ENCODE assay signal across 1 cellular context in the genomic region with DNA sequence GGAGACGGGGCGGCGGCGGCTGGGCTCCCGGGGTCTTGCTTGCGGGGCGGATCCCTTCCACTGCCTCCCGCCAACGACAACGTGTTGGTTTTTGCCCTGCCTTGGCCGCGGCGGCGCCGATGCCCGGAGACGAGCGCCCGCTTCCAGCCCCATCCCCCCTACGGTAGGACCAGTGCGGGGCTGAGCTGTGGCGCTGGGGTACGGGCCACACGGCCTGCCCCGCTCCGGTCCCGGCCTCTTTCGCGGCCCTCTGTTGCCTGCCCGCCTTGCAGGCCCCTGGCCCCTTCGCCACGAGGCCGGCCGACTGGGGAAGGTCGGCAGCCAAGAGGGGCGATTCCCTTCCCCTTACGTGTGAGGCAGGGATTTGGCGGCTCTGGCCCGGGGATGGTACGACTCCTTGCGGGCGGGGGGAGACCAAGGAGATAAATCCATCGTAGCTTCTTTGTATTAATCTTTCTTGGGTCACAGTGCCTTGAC.
TF ChIP-seq lines count a peak whose summit lies in the region.

No MANE protein-coding gene starts in this region.

TF ChIP-seq in HepG2, 621 proteins besides CTCF, POLR2A, EP300 and RAD21 (continued from another document):
- no peak for TF ChIP-seq ZNF33B (CRISPR knock-in tag; IDR thresholded peaks at IDR 0.05)
- TF ChIP-seq SUZ12 (IDR thresholded peaks at IDR 0.05; ENCODE audit: low read depth, low read length): no peak
- no peak for TF ChIP-seq SSRP1 (CRISPR knock-in tag; IDR thresholded peaks at IDR 0.05)
- peak; percentile 66; the same call in 1 of the 2 replicates for TF ChIP-seq ZFP90 (CRISPR knock-in tag; IDR thresholded peaks at IDR 0.05; ENCODE audit: borderline replicate concordance)
- no peak for TF ChIP-seq GTF3A (CRISPR knock-in tag; conservative IDR thresholded peaks at IDR 0.05)
- TF ChIP-seq ZNF607 (CRISPR knock-in tag; IDR thresholded peaks at IDR 0.05; ENCODE audit: borderline replicate concordance): 0 out of 2 replicates have a peak, but pooled peaks have one; percentile 17
- no peak for TF ChIP-seq ZNF20 (CRISPR knock-in tag; IDR thresholded peaks at IDR 0.05)
- peak; percentile 55; the same call in 1 of the 2 replicates for TF ChIP-seq HES4 (CRISPR knock-in tag; IDR thresholded peaks at IDR 0.05; ENCODE audit: borderline replicate concordance)
- TF ChIP-seq NFYB (CRISPR knock-in tag; IDR thresholded peaks at IDR 0.05): no peak
- TF ChIP-seq SALL2 (CRISPR knock-in tag; IDR thresholded peaks at IDR 0.05): no peak
- TF ChIP-seq, protein P1, sequence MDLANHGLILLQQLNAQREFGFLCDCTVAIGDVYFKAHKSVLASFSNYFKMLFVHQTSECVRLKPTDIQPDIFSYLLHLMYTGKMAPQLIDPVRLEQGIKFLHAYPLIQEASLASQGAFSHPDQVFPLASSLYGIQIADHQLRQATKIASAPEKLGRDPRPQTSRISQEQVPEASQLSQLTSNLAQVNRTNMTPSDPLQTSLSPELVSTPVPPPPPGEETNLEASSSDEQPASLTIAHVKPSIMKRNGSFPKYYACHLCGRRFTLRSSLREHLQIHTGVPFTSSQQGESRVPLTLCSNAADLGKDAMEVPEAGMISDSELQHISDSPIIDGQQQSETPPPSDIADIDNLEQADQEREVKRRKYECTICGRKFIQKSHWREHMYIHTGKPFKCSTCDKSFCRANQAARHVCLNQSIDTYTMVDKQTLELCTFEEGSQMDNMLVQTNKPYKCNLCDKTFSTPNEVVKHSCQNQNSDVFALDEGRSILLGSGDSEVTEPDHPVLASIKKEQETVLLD (CRISPR knock-in tag; IDR thresholded peaks at IDR 0.05; ENCODE audit: low read depth): no peak
- 0 out of 2 replicates have a peak, but pooled peaks have one; percentile 18 for TF ChIP-seq ZNF616 (CRISPR knock-in tag; IDR thresholded peaks at IDR 0.05; ENCODE audit: low read depth)
- 0 out of 2 replicates have a peak, but pooled peaks have one; percentile 10 for TF ChIP-seq ZMYM4 (CRISPR knock-in tag; IDR thresholded peaks at IDR 0.05)
- 0 out of 2 replicates have a peak, but pooled peaks have one; percentile 3 for TF ChIP-seq ISX (CRISPR knock-in tag; conservative IDR thresholded peaks at IDR 0.05)
- 0 out of 2 replicates have a peak, but pooled peaks have one; percentile 23 for TF ChIP-seq ZFYVE20 (CRISPR knock-in tag; IDR thresholded peaks at IDR 0.05; ENCODE audit: borderline replicate concordance, low read depth)
- peak; percentile 2; the same call in 1 of the 2 replicates for TF ChIP-seq STAG1 (CRISPR knock-in tag; IDR thresholded peaks at IDR 0.05)
- TF ChIP-seq AGO2 (optimal IDR thresholded peaks at IDR 0.05; ENCODE audit: low read depth, low read length): peak; percentile 66
- no peak for TF ChIP-seq HNRNPLL (IDR thresholded peaks at IDR 0.05; ENCODE audit: low read depth, low read length, poor library complexity, severe bottlenecking)
- TF ChIP-seq HMG20B (CRISPR knock-in tag; conservative IDR thresholded peaks at IDR 0.05): no peak
- no peak for TF ChIP-seq ZNF790 (CRISPR knock-in tag; IDR thresholded peaks at IDR 0.05; ENCODE audit: borderline replicate concordance)
- TF ChIP-seq TCF12 (IDR thresholded peaks at IDR 0.05): no peak
- no peak for TF ChIP-seq TCF12 (CRISPR knock-in tag; IDR thresholded peaks at IDR 0.05)
- TF ChIP-seq TRAFD1 (CRISPR knock-in tag; IDR thresholded peaks at IDR 0.05; ENCODE audit: borderline replicate concordance): no peak
- no peak for TF ChIP-seq MYNN (CRISPR knock-in tag; IDR thresholded peaks at IDR 0.05; ENCODE audit: low read depth)
- TF ChIP-seq, protein P2, sequence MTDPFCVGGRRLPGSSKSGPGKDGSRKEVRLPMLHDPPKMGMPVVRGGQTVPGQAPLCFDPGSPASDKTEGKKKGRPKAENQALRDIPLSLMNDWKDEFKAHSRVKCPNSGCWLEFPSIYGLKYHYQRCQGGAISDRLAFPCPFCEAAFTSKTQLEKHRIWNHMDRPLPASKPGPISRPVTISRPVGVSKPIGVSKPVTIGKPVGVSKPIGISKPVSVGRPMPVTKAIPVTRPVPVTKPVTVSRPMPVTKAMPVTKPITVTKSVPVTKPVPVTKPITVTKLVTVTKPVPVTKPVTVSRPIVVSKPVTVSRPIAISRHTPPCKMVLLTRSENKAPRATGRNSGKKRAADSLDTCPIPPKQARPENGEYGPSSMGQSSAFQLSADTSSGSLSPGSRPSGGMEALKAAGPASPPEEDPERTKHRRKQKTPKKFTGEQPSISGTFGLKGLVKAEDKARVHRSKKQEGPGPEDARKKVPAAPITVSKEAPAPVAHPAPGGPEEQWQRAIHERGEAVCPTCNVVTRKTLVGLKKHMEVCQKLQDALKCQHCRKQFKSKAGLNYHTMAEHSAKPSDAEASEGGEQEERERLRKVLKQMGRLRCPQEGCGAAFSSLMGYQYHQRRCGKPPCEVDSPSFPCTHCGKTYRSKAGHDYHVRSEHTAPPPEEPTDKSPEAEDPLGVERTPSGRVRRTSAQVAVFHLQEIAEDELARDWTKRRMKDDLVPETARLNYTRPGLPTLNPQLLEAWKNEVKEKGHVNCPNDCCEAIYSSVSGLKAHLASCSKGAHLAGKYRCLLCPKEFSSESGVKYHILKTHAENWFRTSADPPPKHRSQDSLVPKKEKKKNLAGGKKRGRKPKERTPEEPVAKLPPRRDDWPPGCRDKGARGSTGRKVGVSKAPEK (CRISPR knock-in tag; IDR thresholded peaks at IDR 0.05; ENCODE audit: borderline replicate concordance): no peak
- peak; percentile 72 for TF ChIP-seq PHF8 (CRISPR knock-in tag; IDR thresholded peaks at IDR 0.05)
- TF ChIP-seq, protein P3, sequence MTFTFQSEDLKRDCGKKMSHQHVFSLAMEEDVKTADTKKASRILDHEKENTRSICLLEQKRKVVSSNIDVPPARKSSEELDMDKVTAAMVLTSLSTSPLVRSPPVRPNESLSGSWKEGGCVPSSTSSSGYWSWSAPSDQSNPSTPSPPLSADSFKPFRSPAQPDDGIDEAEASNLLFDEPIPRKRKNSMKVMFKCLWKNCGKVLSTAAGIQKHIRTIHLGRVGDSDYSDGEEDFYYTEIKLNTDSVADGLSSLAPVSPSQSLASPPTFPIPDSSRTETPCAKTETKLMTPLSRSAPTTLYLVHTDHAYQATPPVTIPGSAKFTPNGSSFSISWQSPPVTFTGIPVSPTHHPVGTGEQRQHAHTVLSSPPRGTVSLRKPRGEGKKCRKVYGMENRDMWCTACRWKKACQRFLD (CRISPR knock-in tag; IDR thresholded peaks at IDR 0.05; ENCODE audit: borderline replicate concordance): no peak
- peak; percentile 27; the same call in 1 of the 2 replicates for TF ChIP-seq UBTF (CRISPR knock-in tag; IDR thresholded peaks at IDR 0.05)
- TF ChIP-seq ZMAT5 (CRISPR knock-in tag; IDR thresholded peaks at IDR 0.05; ENCODE audit: borderline replicate concordance, low read depth): no peak
- TF ChIP-seq, protein P4, sequence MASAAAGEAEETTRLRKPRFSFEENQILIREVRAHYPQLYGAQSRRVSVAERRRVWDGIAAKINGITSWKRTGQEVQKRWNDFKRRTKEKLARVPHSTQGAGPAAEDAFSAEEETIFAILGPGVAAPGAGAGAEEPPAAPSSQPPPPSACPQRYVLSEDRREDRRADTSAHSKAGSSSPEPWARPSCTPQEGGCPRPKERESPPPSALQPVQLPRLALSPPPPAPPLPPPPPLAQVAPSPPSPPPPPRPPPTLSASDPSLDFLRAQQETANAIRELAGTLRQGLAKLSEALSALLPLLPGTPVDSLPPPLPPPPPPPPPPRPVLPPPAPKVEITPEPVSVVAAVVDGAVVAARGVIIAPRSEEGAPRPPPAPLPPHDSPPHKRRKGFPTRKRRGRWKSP (CRISPR knock-in tag; IDR thresholded peaks at IDR 0.05): 0 out of 2 replicates have a peak, but pooled peaks have one; percentile 1
- no peak for TF ChIP-seq ZNF234 (CRISPR knock-in tag; conservative IDR thresholded peaks at IDR 0.05)
- no peak for TF ChIP-seq ZNF558 (CRISPR knock-in tag; IDR thresholded peaks at IDR 0.05; ENCODE audit: borderline replicate concordance)
- TF ChIP-seq HOXA5 (CRISPR knock-in tag; IDR thresholded peaks at IDR 0.05): 0 out of 2 replicates have a peak, but pooled peaks have one; percentile 6
- 0 out of 2 replicates have a peak, but pooled peaks have one; percentile 29 for TF ChIP-seq PAXIP1 (CRISPR knock-in tag; conservative IDR thresholded peaks at IDR 0.05)
- no peak for TF ChIP-seq ZNF75D (CRISPR knock-in tag; IDR thresholded peaks at IDR 0.05; ENCODE audit: borderline replicate concordance)
TF ChIP-seq in HepG2: peak in this region for 50.
